In genomic region chr14:56487090-56487667, GRCh38 we compare ENCODE assay signal across 10 cellular contexts.
DNase-seq lines count a peak whose midpoint lies in the region; ATAC-seq and TF ChIP-seq lines count a peak whose summit lies in the region.
"Had no signal": no experiment of that assay in that cellular context is flagged by ENCODE, and none has a peak within 500 bp of the region (broad histone marks: within the 10 kb centered on the region; RNA-seq: fewer than 3 reads in every experiment).

No MANE protein-coding gene starts in this region.

- H3K4me3 ChIP-seq in Peyer's patch = no peak overlapping the region
- H3K4me3 ChIP-seq in fibroblast of villous mesenchyme (ENCODE audit: low read depth, low read length) = no peak overlapping the region
- no peak overlapping the region for H3K4me3 ChIP-seq in thoracic aorta
- no peak overlapping the region for H3K4me3 ChIP-seq in MG63

- H3K27ac ChIP-seq in Peyer's patch = no peak overlapping the region
- no peak overlapping the region for H3K27ac ChIP-seq in thoracic aorta

- H3K4me1 ChIP-seq in Peyer's patch (peaks cover 0 to 2% (median 0%) of the 10 kb centered on the region in 4 donors), thoracic aorta (ENCODE audit: control insufficient read depth in 1 of 2, low read depth in 2 of 2) (no peaks in the 10 kb centered on the region)

- peak in 4 of 6 experiments; percentile 8 to 32 (median 25) for TF ChIP-seq CTCF in Peyer's patch (IDR thresholded peaks at IDR 0.05)
- peak; percentile 59 for TF ChIP-seq CTCF in fibroblast of villous mesenchyme (IDR thresholded peaks at IDR 0.05; ENCODE audit: insufficient read depth, low read depth, low read length)
- TF ChIP-seq CTCF in thoracic aorta (IDR thresholded peaks at IDR 0.05) = peak; percentile 23

- no peaks in the 10 kb centered on the region for H3K36me3 ChIP-seq in Peyer's patch
- no peaks in the 10 kb centered on the region for H3K36me3 ChIP-seq in thoracic aorta
- no peaks in the 10 kb centered on the region for H3K36me3 ChIP-seq in MG63

- H3K9me3 ChIP-seq in Peyer's patch = no peaks in the 10 kb centered on the region
- H3K9me3 ChIP-seq in thoracic aorta = no peaks in the 10 kb centered on the region
- no peaks in the 10 kb centered on the region for H3K9me3 ChIP-seq in MG63

- DNase-seq in NCI-H2081 (lab: John Stamatoyannopoulos, UW) (peak; percentile 2 to 36), NCI-H2081 treated with DMSO at 0.1 percent for 48 hours (lab: John Stamatoyannopoulos, UW) (no peak), Peyer's patch (no peak), fibroblast of villous mesenchyme (ENCODE audit: low read depth) (peak; percentile 37), thoracic aorta (ENCODE audit: low spot score) (no peak), MG63 (no peak), mucosa of gallbladder (ENCODE audit: low spot score) (no peak)
- DNase-seq: activated B cell treated with CpG ODN at 0.5 μM for 24 hours; CD4-positive, alpha-beta T cell had no signal

- no peak for TF ChIP-seq POLR2A in Peyer's patch (IDR thresholded peaks at IDR 0.05)

- H3K27me3 ChIP-seq in Peyer's patch = no peaks in the 10 kb centered on the region
- H3K27me3 ChIP-seq in thoracic aorta (replicated peaks; ENCODE audit: insufficient read depth) = no peaks in the 10 kb centered on the region
- no peaks in the 10 kb centered on the region for H3K27me3 ChIP-seq in MG63

- no peak for ATAC-seq in thoracic aorta (ENCODE audit: insufficient number of reproducible peaks, low FRiP score, low read depth)
- no peak for ATAC-seq in HG02763 (IDR thresholded peaks at IDR 0.05; ENCODE audit: unreplicated experiment)

Comparison
In these comparisons a context has a peak if more than half of its experiments do, and no peak if none do; other contexts are left out.
1. DNase-seq: peak in NCI-H2081 (2 of 2) and fibroblast of villous mesenchyme (single experiment); none in NCI-H2081 treated with DMSO at 0.1 percent for 48 hours (single experiment), Peyer's patch (0 of 3), thoracic aorta (single experiment), MG63 (single experiment) and mucosa of gallbladder (single experiment).
2. Peak in every context shown above with its lines, with median percentiles within 50 percentile points of each other: CTCF ChIP-seq.